2 cellular contexts compared by ENCODE assay signal in the genomic region with DNA sequence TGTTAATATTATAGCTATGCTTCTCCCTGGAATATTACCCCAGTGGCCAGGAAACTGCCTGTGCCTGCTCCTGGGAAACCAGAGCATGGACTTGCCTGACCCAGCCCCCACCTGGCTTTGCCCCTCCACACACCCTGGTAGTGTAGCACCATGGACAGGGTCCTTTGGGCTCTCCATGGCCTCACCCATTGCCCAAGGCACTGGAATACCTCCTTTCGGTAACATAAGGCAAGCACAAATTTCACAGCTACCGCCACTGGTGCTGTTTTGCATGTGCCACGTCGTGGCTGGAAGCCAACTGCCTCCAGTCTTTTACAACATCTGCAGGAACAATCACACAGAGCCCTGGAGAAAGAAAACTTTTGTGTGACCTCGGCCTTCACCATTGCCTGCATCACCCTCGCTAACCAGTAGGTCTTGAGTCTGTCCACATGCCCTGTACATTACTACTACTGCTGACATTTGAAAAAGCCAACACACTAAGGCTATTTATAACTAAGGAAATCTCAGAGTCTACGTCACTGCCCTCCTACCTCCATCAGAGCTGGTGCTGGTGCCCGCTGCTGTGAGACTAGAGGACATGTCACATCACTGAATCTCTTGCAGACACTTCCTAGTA.
A peak's percentile ranks its signal among the peaks of the same experiment; 100 is the strongest.
TF ChIP-seq lines count a peak whose summit lies in the region.

No MANE protein-coding gene starts in this region.

TF ChIP-seq in SK-N-SH, 30 proteins besides CTCF, POLR2A, EP300 and RAD21 (continued from another document):
- TF ChIP-seq REST (IDR thresholded peaks at IDR 0.05; ENCODE audit: low read depth, low read length) = peak; percentile 86

TF ChIP-seq in SK-N-SH treated with all-trans-retinoic acid at 6 μM for 48 hours, 23 proteins besides CTCF, POLR2A, EP300 and RAD21 (continued from another document):
- TF ChIP-seq, protein P1, sequence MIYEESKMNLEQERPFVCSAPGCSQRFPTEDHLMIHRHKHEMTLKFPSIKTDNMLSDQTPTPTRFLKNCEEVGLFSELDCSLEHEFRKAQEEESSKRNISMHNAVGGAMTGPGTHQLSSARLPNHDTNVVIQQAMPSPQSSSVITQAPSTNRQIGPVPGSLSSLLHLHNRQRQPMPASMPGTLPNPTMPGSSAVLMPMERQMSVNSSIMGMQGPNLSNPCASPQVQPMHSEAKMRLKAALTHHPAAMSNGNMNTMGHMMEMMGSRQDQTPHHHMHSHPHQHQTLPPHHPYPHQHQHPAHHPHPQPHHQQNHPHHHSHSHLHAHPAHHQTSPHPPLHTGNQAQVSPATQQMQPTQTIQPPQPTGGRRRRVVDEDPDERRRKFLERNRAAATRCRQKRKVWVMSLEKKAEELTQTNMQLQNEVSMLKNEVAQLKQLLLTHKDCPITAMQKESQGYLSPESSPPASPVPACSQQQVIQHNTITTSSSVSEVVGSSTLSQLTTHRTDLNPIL (CRISPR knock-in tag; IDR thresholded peaks at IDR 0.05; ENCODE audit: low read depth) = no peak
- TF ChIP-seq BACH2 (CRISPR knock-in tag; IDR thresholded peaks at IDR 0.05; ENCODE audit: borderline replicate concordance) (no peak), OSR1 (CRISPR knock-in tag; IDR thresholded peaks at IDR 0.05) (no peak), CSDC2 (CRISPR knock-in tag; IDR thresholded peaks at IDR 0.05) (no peak), ZNF8 (CRISPR knock-in tag; IDR thresholded peaks at IDR 0.05) (no peak), ZC3H10 (CRISPR knock-in tag; IDR thresholded peaks at IDR 0.05) (no peak), SNAI2 (CRISPR knock-in tag; IDR thresholded peaks at IDR 0.05) (no peak), CSRNP3 (CRISPR knock-in tag; IDR thresholded peaks at IDR 0.05) (no peak), TCF4 (CRISPR knock-in tag; IDR thresholded peaks at IDR 0.05; ENCODE audit: borderline replicate concordance) (no peak), GLIS3 (CRISPR knock-in tag; IDR thresholded peaks at IDR 0.05) (no peak), ZFP3 (CRISPR knock-in tag; IDR thresholded peaks at IDR 0.05) (no peak), PPARA (CRISPR knock-in tag; IDR thresholded peaks at IDR 0.05; ENCODE audit: borderline replicate concordance) (no peak)
